10 cellular contexts compared by ENCODE assay signal in the genomic region with DNA sequence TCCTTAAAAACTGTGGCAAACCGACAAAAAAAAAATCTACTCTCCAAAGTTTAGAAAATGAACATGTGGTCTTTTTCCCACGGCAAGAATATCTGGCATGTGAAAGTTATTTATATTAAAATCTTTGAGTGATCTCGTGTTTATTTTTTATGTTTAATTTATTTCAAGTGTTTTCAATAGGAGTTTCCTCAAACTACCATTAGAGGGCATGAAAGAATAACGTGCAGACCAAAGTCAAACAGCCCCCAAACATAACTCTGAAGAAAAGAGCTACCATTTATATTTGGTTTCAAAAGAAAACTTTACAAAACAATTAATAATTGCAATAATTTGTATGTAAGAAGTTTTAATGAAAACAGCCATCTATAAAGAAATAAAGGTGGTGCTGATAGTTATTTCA.
DNase-seq lines count a peak whose midpoint lies in the region; ATAC-seq and TF ChIP-seq lines count a peak whose summit lies in the region.
"Had no signal": no experiment of that assay in that cellular context is flagged by ENCODE, and none has a peak within 500 bp of the region (broad histone marks: within the 10 kb centered on the region; RNA-seq: fewer than 3 reads in every experiment).

No MANE protein-coding gene starts in this region.

- H3K4me1 ChIP-seq in GM23338 (ENCODE audit: insufficient read depth) (no peaks in the 10 kb centered on the region), RWPE2 (ENCODE audit: insufficient read depth, poor library complexity, severe bottlenecking) (no peaks in the 10 kb centered on the region)
- H3K4me1 ChIP-seq: colonic mucosa had no signal

- H3K27me3 Mint-ChIP-seq in GM23338 (ENCODE audit: insufficient read depth, low read depth, poor library complexity): peaks cover 3% of the 10 kb centered on the region

- H3K4me3 Mint-ChIP-seq in GM23338: no peak overlapping the region
- H3K4me3 Mint-ChIP-seq: T-helper 1 cell treated with Interleukin-12 subunit alpha and Interleukin-12 subunit beta and Interleukin-4 antibody, amounts not matched to agents 30 μg/mL and 1 μg/mL, for 36 hours had no signal

- POLR2A ChIA-PET in AG04449 (lab: Yijun Ruan, JAX): no interaction called here

- H4K20me1 ChIP-seq in GM23338 (replicated peaks; ENCODE audit: insufficient read depth): no peaks in the 10 kb centered on the region

- no peaks in the 10 kb centered on the region for H3K36me3 ChIP-seq in GM23338 (ENCODE audit: insufficient read depth)
- H3K36me3 ChIP-seq in RWPE2 (ENCODE audit: low read depth): no peaks in the 10 kb centered on the region
- H3K36me3 ChIP-seq: colonic mucosa had no signal

- H3K4me2 ChIP-seq in GM23338: no peak overlapping the region

- no peaks in the 10 kb centered on the region for H3K4me1 Mint-ChIP-seq in GM23338

- no peak overlapping the region for H3K27ac Mint-ChIP-seq in GM23338
- H3K27ac Mint-ChIP-seq: T-helper 1 cell treated with Interleukin-12 subunit alpha and Interleukin-12 subunit beta and Interleukin-4 antibody, amounts not matched to agents 30 μg/mL and 1 μg/mL, for 36 hours had no signal

- H3K9me3 Mint-ChIP-seq in GM23338: no peaks in the 10 kb centered on the region
- H3K9me3 Mint-ChIP-seq: T-helper 1 cell treated with Interleukin-12 subunit alpha and Interleukin-12 subunit beta and Interleukin-4 antibody, amounts not matched to agents 30 μg/mL and 1 μg/mL, for 36 hours had no signal

- peak; percentile 33 for TF ChIP-seq CTCF in AG04449 (IDR thresholded peaks at IDR 0.05; ENCODE audit: insufficient read depth, low read length, missing control alignments)
- TF ChIP-seq CTCF in GM23338 (conservative IDR thresholded peaks at IDR 0.05; ENCODE audit: low read depth in 2 of 2): peak; percentile 58 to 71
- peak; percentile 65 for TF ChIP-seq CTCF in RWPE2 (IDR thresholded peaks at IDR 0.05; ENCODE audit: poor library complexity, severe bottlenecking)

- no peaks in the 10 kb centered on the region for H3K27me3 ChIP-seq in GM23338 (ENCODE audit: insufficient read depth)
- no peaks in the 10 kb centered on the region for H3K27me3 ChIP-seq in RWPE2 (ENCODE audit: insufficient read depth, poor library complexity, severe bottlenecking)
- H3K27me3 ChIP-seq: colonic mucosa had no signal

- ATAC-seq in GM23338: no peak
- ATAC-seq in RWPE2 (ENCODE audit: low read depth): no peak
- ATAC-seq in GM21381 (IDR thresholded peaks at IDR 0.05; ENCODE audit: unreplicated experiment): no peak
- no peak for ATAC-seq in GM18520 (IDR thresholded peaks at IDR 0.05; ENCODE audit: unreplicated experiment)
- ATAC-seq in HG03025 (IDR thresholded peaks at IDR 0.05; ENCODE audit: low FRiP score, unreplicated experiment): no peak

- H2AFZ ChIP-seq in GM23338: no peak overlapping the region

- no peaks in the 10 kb centered on the region for H3K9me3 ChIP-seq in RWPE2 (ENCODE audit: severe bottlenecking)
- H3K9me3 ChIP-seq: colonic mucosa had no signal

- DNase-seq in AG04449 (ENCODE audit: low read depth, low spot score): no peak
- peak; percentile 44 for DNase-seq in GM23338 (ENCODE audit: low spot score)
- DNase-seq in RWPE2 (ENCODE audit: low spot score): no peak
- DNase-seq in glomerular visceral epithelial cell (ENCODE audit: extremely low spot score): peak; percentile 5
- no peak for DNase-seq in NCI-H69 (lab: John Stamatoyannopoulos, UW)
- DNase-seq: colonic mucosa had no signal

- CTCF ChIA-PET in AG04449 (lab: Yijun Ruan, JAX): interaction anchor here (0.6 to 4.4 kb wide), 22 partner anchors 10 to 957 kb away, joined by 3 to 24 read pairs (median 4); no protein-coding TSS in a partner anchor

- no peaks in the 10 kb centered on the region for H3K36me3 Mint-ChIP-seq in GM23338 (ENCODE audit: low read depth)

- no peaks in the 10 kb centered on the region for H3K9me2 ChIP-seq in GM23338 (ENCODE audit: insufficient read depth)

- H3F3A ChIP-seq in GM23338 (replicated peaks; ENCODE audit: low read depth): no peaks in the 10 kb centered on the region

- H3K27ac ChIP-seq in GM23338 (ENCODE audit: low read depth) (no peak overlapping the region), RWPE2 (ENCODE audit: poor library complexity, severe bottlenecking) (no peak overlapping the region)
- H3K27ac ChIP-seq: colonic mucosa had no signal

- no peaks in the 10 kb centered on the region for H3K79me2 ChIP-seq in GM23338 (replicated peaks; ENCODE audit: insufficient read depth)

- H3K4me3 ChIP-seq in AG04449 (ENCODE audit: low read depth, low read length) (no peak overlapping the region), GM23338 (no peak overlapping the region), RWPE2 (ENCODE audit: severe bottlenecking) (no peak overlapping the region)
- H3K4me3 ChIP-seq: colonic mucosa had no signal

TF ChIP-seq in GM23338, 12 proteins besides CTCF, POLR2A, EP300 and RAD21:
- TF ChIP-seq ZNF331 (CRISPR knock-in tag; IDR thresholded peaks at IDR 0.05; ENCODE audit: low read depth): no peak
- no peak for TF ChIP-seq POLR2AphosphoS5 (IDR thresholded peaks at IDR 0.05; ENCODE audit: low read depth)
- TF ChIP-seq CREB1 (CRISPR knock-in tag; IDR thresholded peaks at IDR 0.05; ENCODE audit: low read depth): no peak
- TF ChIP-seq JUNB (IDR thresholded peaks at IDR 0.05; ENCODE audit: unreplicated experiment): no peak
- TF ChIP-seq, protein P1, sequence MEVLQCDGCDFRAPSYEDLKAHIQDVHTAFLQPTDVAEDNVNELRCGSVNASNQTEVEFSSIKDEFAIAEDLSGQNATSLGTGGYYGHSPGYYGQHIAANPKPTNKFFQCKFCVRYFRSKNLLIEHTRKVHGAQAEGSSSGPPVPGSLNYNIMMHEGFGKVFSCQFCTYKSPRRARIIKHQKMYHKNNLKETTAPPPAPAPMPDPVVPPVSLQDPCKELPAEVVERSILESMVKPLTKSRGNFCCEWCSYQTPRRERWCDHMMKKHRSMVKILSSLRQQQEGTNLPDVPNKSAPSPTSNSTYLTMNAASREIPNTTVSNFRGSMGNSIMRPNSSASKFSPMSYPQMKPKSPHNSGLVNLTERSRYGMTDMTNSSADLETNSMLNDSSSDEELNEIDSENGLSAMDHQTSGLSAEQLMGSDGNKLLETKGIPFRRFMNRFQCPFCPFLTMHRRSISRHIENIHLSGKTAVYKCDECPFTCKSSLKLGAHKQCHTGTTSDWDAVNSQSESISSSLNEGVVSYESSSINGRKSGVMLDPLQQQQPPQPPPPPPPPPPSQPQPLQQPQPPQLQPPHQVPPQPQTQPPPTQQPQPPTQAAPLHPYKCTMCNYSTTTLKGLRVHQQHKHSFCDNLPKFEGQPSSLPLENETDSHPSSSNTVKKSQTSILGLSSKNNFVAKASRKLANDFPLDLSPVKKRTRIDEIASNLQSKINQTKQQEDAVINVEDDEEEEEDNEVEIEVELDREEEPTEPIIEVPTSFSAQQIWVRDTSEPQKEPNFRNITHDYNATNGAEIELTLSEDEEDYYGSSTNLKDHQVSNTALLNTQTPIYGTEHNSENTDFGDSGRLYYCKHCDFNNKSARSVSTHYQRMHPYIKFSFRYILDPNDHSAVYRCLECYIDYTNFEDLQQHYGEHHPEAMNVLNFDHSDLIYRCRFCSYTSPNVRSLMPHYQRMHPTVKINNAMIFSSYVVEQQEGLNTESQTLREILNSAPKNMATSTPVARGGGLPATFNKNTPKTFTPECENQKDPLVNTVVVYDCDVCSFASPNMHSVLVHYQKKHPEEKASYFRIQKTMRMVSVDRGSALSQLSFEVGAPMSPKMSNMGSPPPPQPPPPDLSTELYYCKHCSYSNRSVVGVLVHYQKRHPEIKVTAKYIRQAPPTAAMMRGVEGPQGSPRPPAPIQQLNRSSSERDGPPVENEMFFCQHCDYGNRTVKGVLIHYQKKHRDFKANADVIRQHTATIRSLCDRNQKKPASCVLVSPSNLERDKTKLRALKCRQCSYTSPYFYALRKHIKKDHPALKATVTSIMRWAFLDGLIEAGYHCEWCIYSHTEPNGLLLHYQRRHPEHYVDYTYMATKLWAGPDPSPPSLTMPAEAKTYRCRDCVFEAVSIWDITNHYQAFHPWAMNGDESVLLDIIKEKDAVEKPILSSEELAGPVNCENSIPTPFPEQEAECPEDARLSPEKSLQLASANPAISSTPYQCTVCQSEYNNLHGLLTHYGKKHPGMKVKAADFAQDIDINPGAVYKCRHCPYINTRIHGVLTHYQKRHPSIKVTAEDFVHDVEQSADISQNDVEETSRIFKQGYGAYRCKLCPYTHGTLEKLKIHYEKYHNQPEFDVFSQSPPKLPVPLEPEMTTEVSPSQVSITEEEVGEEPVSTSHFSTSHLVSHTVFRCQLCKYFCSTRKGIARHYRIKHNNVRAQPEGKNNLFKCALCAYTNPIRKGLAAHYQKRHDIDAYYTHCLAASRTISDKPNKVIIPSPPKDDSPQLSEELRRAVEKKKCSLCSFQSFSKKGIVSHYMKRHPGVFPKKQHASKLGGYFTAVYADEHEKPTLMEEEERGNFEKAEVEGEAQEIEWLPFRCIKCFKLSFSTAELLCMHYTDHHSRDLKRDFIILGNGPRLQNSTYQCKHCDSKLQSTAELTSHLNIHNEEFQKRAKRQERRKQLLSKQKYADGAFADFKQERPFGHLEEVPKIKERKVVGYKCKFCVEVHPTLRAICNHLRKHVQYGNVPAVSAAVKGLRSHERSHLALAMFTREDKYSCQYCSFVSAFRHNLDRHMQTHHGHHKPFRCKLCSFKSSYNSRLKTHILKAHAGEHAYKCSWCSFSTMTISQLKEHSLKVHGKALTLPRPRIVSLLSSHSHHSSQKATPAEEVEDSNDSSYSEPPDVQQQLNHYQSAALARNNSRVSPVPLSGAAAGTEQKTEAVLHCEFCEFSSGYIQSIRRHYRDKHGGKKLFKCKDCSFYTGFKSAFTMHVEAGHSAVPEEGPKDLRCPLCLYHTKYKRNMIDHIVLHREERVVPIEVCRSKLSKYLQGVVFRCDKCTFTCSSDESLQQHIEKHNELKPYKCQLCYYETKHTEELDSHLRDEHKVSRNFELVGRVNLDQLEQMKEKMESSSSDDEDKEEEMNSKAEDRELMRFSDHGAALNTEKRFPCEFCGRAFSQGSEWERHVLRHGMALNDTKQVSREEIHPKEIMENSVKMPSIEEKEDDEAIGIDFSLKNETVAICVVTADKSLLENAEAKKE (CRISPR knock-in tag; IDR thresholded peaks at IDR 0.05): no peak
- TF ChIP-seq NANOG (IDR thresholded peaks at IDR 0.05; ENCODE audit: borderline replicate concordance): no peak

Comparison
In these comparisons a context has a peak if more than half of its experiments do, and no peak if none do; other contexts are left out.
1. DNase-seq: peak in GM23338 (single experiment) and glomerular visceral epithelial cell (single experiment); none in AG04449 (single experiment), RWPE2 (single experiment) and NCI-H69 (single experiment).
2. Peak in every context shown above with its lines, with median percentiles within 50 percentile points of each other: CTCF ChIP-seq.